Comparison of ENCODE assay signal across 8 cellular contexts in the genomic region with DNA sequence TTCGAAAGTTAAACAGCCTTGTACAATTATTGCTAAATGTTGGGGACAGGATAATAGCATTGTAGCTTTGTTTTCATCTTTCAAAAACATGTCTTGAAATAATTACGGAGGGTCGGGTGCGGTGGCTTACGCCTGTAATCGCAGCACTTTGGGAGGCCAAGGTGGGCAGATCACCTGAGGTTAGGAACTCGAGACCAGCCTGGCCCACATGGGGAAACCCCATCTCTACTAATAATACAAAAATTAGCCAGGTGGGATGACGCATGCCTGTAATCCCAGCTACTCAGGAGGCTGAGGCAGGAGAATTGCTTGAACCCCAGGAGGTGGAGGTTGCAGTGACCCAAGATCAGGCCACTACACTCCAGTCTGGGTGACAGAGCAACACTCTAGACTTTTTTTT.
DNase-seq lines count a peak whose midpoint lies in the region; ATAC-seq, FAIRE-seq and TF ChIP-seq lines count a peak whose summit lies in the region.
"Not testable (repeated sequence)": the region's sequence is repeated elsewhere in the genome, so short reads cannot be mapped to it uniquely, and the experiment has no call there.

No MANE protein-coding gene starts in this region.

- H2AK5ac ChIP-seq in IMR-90 (ENCODE audit: low read depth, low read length): 0 out of 2 replicates have a peak overlapping the region, but pooled peaks have one; percentile 17

- H2BK5ac ChIP-seq in IMR-90 (ENCODE audit: low read depth, low read length, poor library complexity, severe bottlenecking): not testable (repeated sequence)

- not testable (repeated sequence) for BruUV-seq in IMR-90 (replicated peaks; lab: Mats Ljungman, UMichigan); endothelial cell of umbilical vein (replicated peaks; lab: Mats Ljungman, UMichigan)

- not testable (repeated sequence) for H3K36me3 Mint-ChIP-seq in activated CD4-positive, alpha-beta T cell treated with anti-CD3 and anti-CD28 coated beads, Interleukin-2, amount 10 ng/mL, durations not matched to agents 7 days and 5 days (ENCODE audit: low read depth); activated naive CD8-positive, alpha-beta T cell treated with anti-CD3 and anti-CD28 coated beads, Interleukin-2, amount 10 ng/mL, durations not matched to agents 7 days and 5 days

- not testable (repeated sequence) for H2AK9ac ChIP-seq in IMR-90 (replicated peaks; ENCODE audit: low read depth, low read length, poor library complexity)

- H3K4me2 ChIP-seq in A549: peak overlapping the region; percentile 78
- H3K4me2 ChIP-seq in IMR-90 (ENCODE audit: low read depth, low read length); endothelial cell of umbilical vein (ENCODE audit: insufficient read depth, low read length); parathyroid adenoma (ENCODE audit: low read length): not testable (repeated sequence)

- not testable (repeated sequence) for ATAC-seq in A549; IMR-90 (ENCODE audit: low read depth); activated naive CD8-positive, alpha-beta T cell treated with anti-CD3 and anti-CD28 coated beads, Interleukin-2, amount 10 ng/mL, durations not matched to agents 7 days and 5 days (ENCODE audit: low read depth); right cardiac atrium

- peak overlapping the region; percentile 49; the same call in 1 of the 2 replicates for H4K91ac ChIP-seq in IMR-90 (ENCODE audit: insufficient read depth, low read depth, low read length)

- 0 out of 2 replicates have a peak overlapping the region, but pooled peaks have one; percentile 29 for H2BK20ac ChIP-seq in IMR-90 (ENCODE audit: low read depth, low read length)

- 88% methylated on average over 8 of the region's 8 CpGs for WGBS in A549 (ENCODE audit: missing lambda C conversion rate)
- 100% methylated on average over 1 of the region's 8 CpGs; no CpG with 5 or more reads in 1 of the 2 experiments for WGBS in IMR-90 (ENCODE audit: extremely low coverage in 2 of 2, insufficient read length in 1 of 2), 2 experiments
- WGBS in right cardiac atrium: 97% methylated on average over 8 of the region's 8 CpGs

- not testable (repeated sequence) for H3K14ac ChIP-seq in IMR-90 (replicated peaks; ENCODE audit: low read depth, low read length)

- intact Hi-C loops in IMR-90 (cut with micrococcal nuclease) (loop anchor here (10.0 kb wide), 1 partner anchor 125 kb away; no protein-coding TSS in a partner anchor), right cardiac atrium (cut with DNase I) (loop anchor here in 3 of 4 donors (10.0 kb wide), 3 partner anchors 95 to 215 kb away; partner anchors contain the start of gene SLCO3A1 (in 1 of the 3))
- intact Hi-C loops in endothelial cell of umbilical vein (cut with micrococcal nuclease): not testable (repeated sequence)

- dilution Hi-C loops in IMR-90 (cut with HindIII; ENCODE audit: low sequenced_read_pairs, unreplicated experiment); endothelial cell of umbilical vein (cut with MboI; ENCODE audit: extremely low pct_ligation_motif_present, low sequenced_read_pairs): not testable (repeated sequence)

- FAIRE-seq in A549 (lab: Jason Lieb, UNC); endothelial cell of umbilical vein (lab: Jason Lieb, UNC): not testable (repeated sequence)

- H3K79me1 ChIP-seq in IMR-90 (ENCODE audit: low read depth in 1 of 2, low read length in 2 of 2): not testable (repeated sequence)

- not testable (repeated sequence) for TF ChIP-seq EP300 in A549 (IDR thresholded peaks at IDR 0.05)

- not testable (repeated sequence) for H3K18ac ChIP-seq in IMR-90 (ENCODE audit: low read depth, low read length)

- H3K36me3 ChIP-seq in IMR-90 (ENCODE audit: control insufficient read depth, insufficient read depth, low read length); endothelial cell of umbilical vein (ENCODE audit: control insufficient read depth in 2 of 2, extremely low read depth in 1 of 2, insufficient read depth in 2 of 2, low read length in 2 of 2); parathyroid adenoma (ENCODE audit: control insufficient read depth, insufficient read depth, low read length); subcutaneous abdominal adipose tissue (ENCODE audit: control insufficient read depth in 5 of 5, insufficient read depth in 5 of 5, low read length in 5 of 5): not testable (repeated sequence)

- H2AFZ ChIP-seq in IMR-90 (replicated peaks; ENCODE audit: low read length, poor library complexity); parathyroid adenoma: not testable (repeated sequence)
- peak overlapping the region; percentile 61 for H2AFZ ChIP-seq in endothelial cell of umbilical vein (ENCODE audit: low read depth, low read length)

- not testable (repeated sequence) for H3K4me3 ChIP-seq in A549; IMR-90 (ENCODE audit: insufficient read depth, low read depth, low read length); endothelial cell of umbilical vein (replicated peaks in 1 of 3; ENCODE audit: insufficient read depth in 1 of 3, low read depth in 1 of 3, low read length in 3 of 3); right cardiac atrium (ENCODE audit: low read length); parathyroid adenoma (ENCODE audit: low read depth, low read length)
- peak overlapping the region in 2 of 5 donors; percentile 41 to 58 for H3K4me3 ChIP-seq in subcutaneous abdominal adipose tissue (ENCODE audit: low read depth in 1 of 5, low read length in 5 of 5)

- in situ Hi-C loops in IMR-90 (cut with MboI; ENCODE audit: low sequenced_read_pairs): loop anchor here (5.0 to 10.0 kb wide), 2 partner anchors 223 to 365 kb away; no protein-coding TSS in a partner anchor

- not testable (repeated sequence) for H2BK15ac ChIP-seq in IMR-90 (ENCODE audit: low read depth, low read length)

- H3K4me1 ChIP-seq in A549 (peaks cover 28% of the 10 kb centered on the region), right cardiac atrium (ENCODE audit: control insufficient read depth, insufficient read depth, low read length) (peaks cover 22% of the 10 kb centered on the region), subcutaneous abdominal adipose tissue (ENCODE audit: control insufficient read depth in 5 of 5, insufficient read depth in 5 of 5, low read length in 5 of 5) (peaks cover 8 to 45% (median 32%) of the 10 kb centered on the region in 5 donors)
- not testable (repeated sequence) for H3K4me1 ChIP-seq in IMR-90 (ENCODE audit: control insufficient read depth, insufficient read depth, low read length); endothelial cell of umbilical vein (ENCODE audit: control insufficient read depth, extremely low read depth, insufficient read depth, low read length); parathyroid adenoma

- H3K4me1 Mint-ChIP-seq in activated CD4-positive, alpha-beta T cell treated with anti-CD3 and anti-CD28 coated beads, Interleukin-2, amount 10 ng/mL, durations not matched to agents 7 days and 5 days: peaks cover 45% of the 10 kb centered on the region
- H3K4me1 Mint-ChIP-seq in activated naive CD8-positive, alpha-beta T cell treated with anti-CD3 and anti-CD28 coated beads, Interleukin-2, amount 10 ng/mL, durations not matched to agents 7 days and 5 days: peaks cover 35% of the 10 kb centered on the region

- H3K56ac ChIP-seq in IMR-90 (ENCODE audit: extremely low read depth, insufficient read depth, low read length): not testable (repeated sequence)

- not testable (repeated sequence) for TF ChIP-seq POLR2A in A549 (IDR thresholded peaks at IDR 0.05; ENCODE audit: low read length); IMR-90 (IDR thresholded peaks at IDR 0.05; ENCODE audit: low read depth, low read length); endothelial cell of umbilical vein (IDR thresholded peaks at IDR 0.05; ENCODE audit: low read depth, low read length)

- H3K27ac ChIP-seq in A549: peak overlapping the region; percentile 74 to 81
- H3K27ac ChIP-seq in IMR-90 (ENCODE audit: insufficient read depth, low read length): not testable (repeated sequence)
- H3K27ac ChIP-seq in endothelial cell of umbilical vein (ENCODE audit: insufficient read depth, low read depth, low read length): peak overlapping the region; percentile 10
- H3K27ac ChIP-seq in right cardiac atrium (ENCODE audit: low read length): peak overlapping the region; percentile 85
- H3K27ac ChIP-seq in parathyroid adenoma: peak overlapping the region; percentile 24
- H3K27ac ChIP-seq in subcutaneous abdominal adipose tissue (ENCODE audit: low read depth, low read length): peak overlapping the region; percentile 48

- not testable (repeated sequence) for H3K27me3 Mint-ChIP-seq in activated CD4-positive, alpha-beta T cell treated with anti-CD3 and anti-CD28 coated beads, Interleukin-2, amount 10 ng/mL, durations not matched to agents 7 days and 5 days; activated naive CD8-positive, alpha-beta T cell treated with anti-CD3 and anti-CD28 coated beads, Interleukin-2, amount 10 ng/mL, durations not matched to agents 7 days and 5 days

- H3K79me2 ChIP-seq in endothelial cell of umbilical vein (ENCODE audit: control insufficient read depth, insufficient read depth, low read length); parathyroid adenoma: not testable (repeated sequence)

- H4K5ac ChIP-seq in IMR-90 (ENCODE audit: low read depth, low read length): not testable (repeated sequence)

- H3K9me1 ChIP-seq in IMR-90 (ENCODE audit: insufficient read depth, low read length); endothelial cell of umbilical vein (replicated peaks; ENCODE audit: control insufficient read depth, extremely low read depth, insufficient read depth, low read length): not testable (repeated sequence)

- not testable (repeated sequence) for H3K9me3 Mint-ChIP-seq in activated CD4-positive, alpha-beta T cell treated with anti-CD3 and anti-CD28 coated beads, Interleukin-2, amount 10 ng/mL, durations not matched to agents 7 days and 5 days; activated naive CD8-positive, alpha-beta T cell treated with anti-CD3 and anti-CD28 coated beads, Interleukin-2, amount 10 ng/mL, durations not matched to agents 7 days and 5 days

- H4K20me1 ChIP-seq in IMR-90 (ENCODE audit: insufficient read depth, low read length); endothelial cell of umbilical vein (replicated peaks; ENCODE audit: control insufficient read depth, extremely low read depth, insufficient read depth, low read length): not testable (repeated sequence)

- H3K4me3 Mint-ChIP-seq in activated CD4-positive, alpha-beta T cell treated with anti-CD3 and anti-CD28 coated beads, Interleukin-2, amount 10 ng/mL, durations not matched to agents 7 days and 5 days: peak overlapping the region; percentile 20
- H3K4me3 Mint-ChIP-seq in activated naive CD8-positive, alpha-beta T cell treated with anti-CD3 and anti-CD28 coated beads, Interleukin-2, amount 10 ng/mL, durations not matched to agents 7 days and 5 days: peak overlapping the region; percentile 48

- H3K27me3 ChIP-seq in IMR-90 (ENCODE audit: control insufficient read depth, insufficient read depth, low read length); endothelial cell of umbilical vein (ENCODE audit: control insufficient read depth in 2 of 2, insufficient read depth in 2 of 2, low read length in 2 of 2); right cardiac atrium (ENCODE audit: control insufficient read depth, insufficient read depth); parathyroid adenoma (ENCODE audit: control insufficient read depth, insufficient read depth, low read length); subcutaneous abdominal adipose tissue (ENCODE audit: control insufficient read depth in 5 of 5, insufficient read depth in 4 of 5, low read length in 5 of 5): not testable (repeated sequence)

- H3K9me3 ChIP-seq in A549; IMR-90 (ENCODE audit: control insufficient read depth, insufficient read depth, low read length); endothelial cell of umbilical vein (replicated peaks; ENCODE audit: control insufficient read depth, insufficient read depth, low read length); right cardiac atrium (ENCODE audit: control insufficient read depth, low read length); parathyroid adenoma (ENCODE audit: control insufficient read depth, low read length); subcutaneous abdominal adipose tissue (ENCODE audit: control insufficient read depth in 5 of 5, low read length in 5 of 5): not testable (repeated sequence)

- TF ChIP-seq CTCF in A549 (IDR thresholded peaks at IDR 0.05); IMR-90 (conservative IDR thresholded peaks at IDR 0.05; ENCODE audit: low read depth, low read length); endothelial cell of umbilical vein (IDR thresholded peaks at IDR 0.05; ENCODE audit: extremely low read depth in 1 of 2, insufficient read depth in 1 of 2, low read depth in 1 of 2, low read length in 2 of 2); parathyroid adenoma (IDR thresholded peaks at IDR 0.05): not testable (repeated sequence)

- TF ChIP-seq RAD21 in A549 (conservative IDR thresholded peaks at IDR 0.05 in 1 of 2, IDR thresholded peaks at IDR 0.05 in 1 of 2); IMR-90 (IDR thresholded peaks at IDR 0.05; ENCODE audit: low read length): not testable (repeated sequence)

- CTCF ChIA-PET in A549 (lab: Yijun Ruan, JAX): interaction anchor here (1.3 to 17.2 kb wide), 8 partner anchors 8 to 768 kb away, joined by 4 to 256 read pairs (median 7); partner anchors contain the start of gene SLCO3A1
- CTCF ChIA-PET in IMR-90 (lab: Yijun Ruan, JAX); activated CD4-positive, alpha-beta T cell treated with anti-CD3 and anti-CD28 coated beads, Interleukin-2, amount 10 ng/mL, durations not matched to agents 7 days and 5 days (lab: Charles Lee); endothelial cell of umbilical vein (lab: Charles Lee): not testable (repeated sequence)

- peak overlapping the region; percentile 44; the same call in 1 of the 2 replicates for H2BK120ac ChIP-seq in IMR-90 (ENCODE audit: low read depth, low read length)

- peak overlapping the region; percentile 79 for H3K4ac ChIP-seq in IMR-90 (ENCODE audit: low read depth, low read length)

- H4K8ac ChIP-seq in IMR-90 (ENCODE audit: low read depth in 2 of 2, low read length in 2 of 2): peak overlapping the region; percentile 70 to 73; a peak in 3 of 4 replicates

- H3K9ac ChIP-seq in IMR-90 (ENCODE audit: low read depth, low read length); endothelial cell of umbilical vein (replicated peaks; ENCODE audit: extremely low read depth, insufficient read depth, low read length); parathyroid adenoma: not testable (repeated sequence)
- H3K9ac ChIP-seq in subcutaneous abdominal adipose tissue (ENCODE audit: low read length in 5 of 5): peak overlapping the region in 2 of 5 donors; percentile 8 to 57

- H3K27ac Mint-ChIP-seq in activated CD4-positive, alpha-beta T cell treated with anti-CD3 and anti-CD28 coated beads, Interleukin-2, amount 10 ng/mL, durations not matched to agents 7 days and 5 days; activated naive CD8-positive, alpha-beta T cell treated with anti-CD3 and anti-CD28 coated beads, Interleukin-2, amount 10 ng/mL, durations not matched to agents 7 days and 5 days: not testable (repeated sequence)

- H3K23ac ChIP-seq in IMR-90 (ENCODE audit: low read depth, low read length): not testable (repeated sequence)

- DNase-seq in A549 (ENCODE audit: low read depth in 1 of 2, low spot score in 1 of 2); IMR-90; activated CD4-positive, alpha-beta T cell treated with anti-CD3 and anti-CD28 coated beads, Interleukin-2, amount 10 ng/mL, durations not matched to agents 7 days and 5 days; activated naive CD8-positive, alpha-beta T cell treated with anti-CD3 and anti-CD28 coated beads, Interleukin-2, amount 10 ng/mL, durations not matched to agents 7 days and 5 days; endothelial cell of umbilical vein (ENCODE audit: low read depth, low spot score); right cardiac atrium: not testable (repeated sequence)

- POLR2A ChIA-PET in A549 (lab: Yijun Ruan, JAX); IMR-90 (lab: Charles Lee; ENCODE audit: unreplicated experiment); activated CD4-positive, alpha-beta T cell treated with anti-CD3 and anti-CD28 coated beads, Interleukin-2, amount 10 ng/mL, durations not matched to agents 7 days and 5 days (lab: Charles Lee); activated naive CD8-positive, alpha-beta T cell treated with anti-CD3 and anti-CD28 coated beads, Interleukin-2, amount 10 ng/mL, durations not matched to agents 7 days and 5 days (lab: Charles Lee); endothelial cell of umbilical vein (lab: Charles Lee): not testable (repeated sequence)
